Comparison of ENCODE assay signal across 8 cellular contexts in the genomic region with DNA sequence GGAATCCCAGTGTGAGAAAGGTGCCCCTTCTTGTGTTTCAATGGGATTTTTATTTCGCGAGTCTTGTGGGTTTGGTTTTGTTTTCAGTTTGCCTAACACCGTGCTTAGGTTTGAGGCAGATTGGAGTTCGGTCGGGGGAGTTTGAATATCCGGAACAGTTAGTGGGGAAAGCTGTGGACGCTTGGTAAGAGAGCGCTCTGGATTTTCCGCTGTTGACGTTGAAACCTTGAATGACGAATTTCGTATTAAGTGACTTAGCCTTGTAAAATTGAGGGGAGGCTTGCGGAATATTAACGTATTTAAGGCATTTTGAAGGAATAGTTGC. TPM values are rescaled to one million over a fixed set of nuclear protein-coding genes. Genes with fewer than 3 reads are reported as not detected.
A peak's percentile ranks its signal among the peaks of the same experiment; 100 is the strongest.
DNase-seq lines count a peak whose midpoint lies in the region; ATAC-seq and TF ChIP-seq lines count a peak whose summit lies in the region.

No MANE protein-coding gene starts in this region.

- peak overlapping the region; percentile 99 for H3K27ac Mint-ChIP-seq in Calu3 (ENCODE audit: unreplicated experiment)
- peak overlapping the region; percentile 87 for H3K27ac Mint-ChIP-seq in activated CD4-positive, alpha-beta memory T cell treated with anti-CD3 and anti-CD28 coated beads, Interleukin-2, amount 10 ng/mL, durations not matched to agents 7 days and 5 days

- TF ChIP-seq CTCF in Calu3 (IDR thresholded peaks at IDR 0.05; ENCODE audit: unreplicated experiment) (no peak), gastroesophageal sphincter (IDR thresholded peaks at IDR 0.05) (no peak), GM13976 (IDR thresholded peaks at IDR 0.05; ENCODE audit: borderline replicate concordance, control extremely low read depth, extremely low read depth, insufficient read depth, missing control alignments) (no peak)

- peak; percentile 21 for ATAC-seq in HG02938 (IDR thresholded peaks at IDR 0.05; ENCODE audit: unreplicated experiment)
- ATAC-seq in gastroesophageal sphincter, result no peak

- H3K4me1 Mint-ChIP-seq in Calu3 (ENCODE audit: low read depth, unreplicated experiment), result peaks cover 20% of the 10 kb centered on the region
- peaks cover 35% of the 10 kb centered on the region for H3K4me1 Mint-ChIP-seq in activated CD4-positive, alpha-beta memory T cell treated with anti-CD3 and anti-CD28 coated beads, Interleukin-2, amount 10 ng/mL, durations not matched to agents 7 days and 5 days

- no peaks in the 10 kb centered on the region for H3K9me3 Mint-ChIP-seq in Calu3 (ENCODE audit: low read depth, unreplicated experiment)
- H3K9me3 Mint-ChIP-seq in activated CD4-positive, alpha-beta memory T cell treated with anti-CD3 and anti-CD28 coated beads, Interleukin-2, amount 10 ng/mL, durations not matched to agents 7 days and 5 days, result no peaks in the 10 kb centered on the region

- H3K27me3 Mint-ChIP-seq in Calu3 (ENCODE audit: unreplicated experiment), result no peaks in the 10 kb centered on the region
- H3K27me3 Mint-ChIP-seq in activated CD4-positive, alpha-beta memory T cell treated with anti-CD3 and anti-CD28 coated beads, Interleukin-2, amount 10 ng/mL, durations not matched to agents 7 days and 5 days, result peaks cover 2% of the 10 kb centered on the region

- POLR2A ChIA-PET in activated CD4-positive, alpha-beta memory T cell treated with anti-CD3 and anti-CD28 coated beads, Interleukin-2, amount 10 ng/mL, durations not matched to agents 7 days and 5 days (lab: Charles Lee), result interaction anchor here (1.0 to 4.0 kb wide), 14 partner anchors 11 to 168 kb away, joined by 3 to 79 read pairs (median 6); a partner anchor contains a TSS

- peaks cover 2 to 51% (median 16%) of the 10 kb centered on the region in 3 donors for H3K4me1 ChIP-seq in gastroesophageal sphincter

- no peak for TF ChIP-seq POLR2A in gastroesophageal sphincter (IDR thresholded peaks at IDR 0.05)

- no peaks in the 10 kb centered on the region for H3K27me3 ChIP-seq in gastroesophageal sphincter

- H3K36me3 ChIP-seq in gastroesophageal sphincter, result peaks cover 0 to 23% of the 10 kb centered on the region in 2 donors

- CTCF ChIA-PET in Calu3 (lab: Charles Lee), result interaction anchor here (0.8 to 1.0 kb wide), 2 partner anchors 18 to 71 kb away, joined by 4 to 5 read pairs; no protein-coding TSS in a partner anchor
- CTCF ChIA-PET in activated CD4-positive, alpha-beta memory T cell treated with anti-CD3 and anti-CD28 coated beads, Interleukin-2, amount 10 ng/mL, durations not matched to agents 7 days and 5 days (lab: Charles Lee), result interaction anchor here (1.0 to 2.2 kb wide), 4 partner anchors 18 to 57 kb away, joined by 3 to 16 read pairs (median 9); a partner anchor contains a TSS

- intact Hi-C loops in Calu3 (cut with micrococcal nuclease; ENCODE audit: unreplicated experiment), result no loop called here

- TF ChIP-seq EP300 in gastroesophageal sphincter (IDR thresholded peaks at IDR 0.05), result no peak

- no TSS peak for BruUV-seq in Calu3 (replicated peaks; lab: Mats Ljungman, UMichigan)

- H3K4me3 Mint-ChIP-seq in Calu3 (ENCODE audit: low read depth, unreplicated experiment), result peak overlapping the region; percentile 85
- H3K4me3 Mint-ChIP-seq in activated CD4-positive, alpha-beta memory T cell treated with anti-CD3 and anti-CD28 coated beads, Interleukin-2, amount 10 ng/mL, durations not matched to agents 7 days and 5 days, result peak overlapping the region; percentile 88

- 0 to 5% methylated on average over 8 to 11 of the region's 14 CpGs for whole genome bisulfite sequencing in gastroesophageal sphincter (ENCODE audit: low coverage in 1 of 2), 2 donors

- H3K36me3 Mint-ChIP-seq in Calu3 (ENCODE audit: insufficient read depth, unreplicated experiment), result peaks cover 35% of the 10 kb centered on the region
- H3K36me3 Mint-ChIP-seq in activated CD4-positive, alpha-beta memory T cell treated with anti-CD3 and anti-CD28 coated beads, Interleukin-2, amount 10 ng/mL, durations not matched to agents 7 days and 5 days (ENCODE audit: low read depth), result peaks cover 36% of the 10 kb centered on the region

- in situ Hi-C loops in GM13976 (cut with MboI; ENCODE audit: low sequenced_read_pairs, unreplicated experiment), result no loop called here

- H3K9me3 ChIP-seq in gastroesophageal sphincter, result no peaks in the 10 kb centered on the region

- H3K27ac ChIP-seq in gastroesophageal sphincter (peak overlapping the region; percentile 91 to 98 (median 92)), skin epidermis (peak overlapping the region; percentile 73 to 99 (median 94))

- DNase-seq in Calu3, result no peak
- DNase-seq in activated CD4-positive, alpha-beta memory T cell treated with anti-CD3 and anti-CD28 coated beads, Interleukin-2, amount 10 ng/mL, durations not matched to agents 7 days and 5 days, result no peak
- no peak for DNase-seq in NK-92 (lab: John Stamatoyannopoulos, UW; ENCODE audit: unreplicated experiment)
- DNase-seq in NCI-H1048 (lab: John Stamatoyannopoulos, UW), result no peak
- DNase-seq in GM13976 (ENCODE audit: low spot score), result no peak

- peak overlapping the region; percentile 75 to 98 for H3K4me3 ChIP-seq in gastroesophageal sphincter
- peak overlapping the region; percentile 64 to 88 (median 75) for H3K4me3 ChIP-seq in skin epidermis

RNA-seq across cellular contexts. Expression of a gene that starts 0.6 kb away (rescaled TPM):
- 973 and 1,004 TPM in 2 replicates for total RNA-seq in Calu3 (2022)
- 1,000 to 10,000 TPM; 1,185 TPM for total RNA-seq in activated CD4-positive, alpha-beta memory T cell treated with anti-CD3 and anti-CD28 coated beads, Interleukin-2, amount 10 ng/mL, durations not matched to agents 7 days and 5 days
- 100 to 1,000 TPM; 697 to 982 (median 790) TPM for total RNA-seq in gastroesophageal sphincter

RNA-seq across cellular contexts. Expression of a gene that starts 28.2 kb away (rescaled TPM):
- 49.9 and 58.0 TPM in 2 replicates for total RNA-seq in Calu3 (2022)
- total RNA-seq in activated CD4-positive, alpha-beta memory T cell treated with anti-CD3 and anti-CD28 coated beads, Interleukin-2, amount 10 ng/mL, durations not matched to agents 7 days and 5 days, result 10 to 100 TPM in 1 of 2 experiments, 1 to 10 TPM in 1; 9.4 to 12.3 TPM
- total RNA-seq in gastroesophageal sphincter, result 10 to 100 TPM in 2 of 4 donors, 1 to 10 TPM in 2; 7.3 to 16.4 (median 10.3) TPM

RNA-seq across cellular contexts. Expression of a gene that starts 33.9 kb away (rescaled TPM):
- 0.87 and 1.0 TPM in 2 replicates for total RNA-seq in Calu3 (2022)
- total RNA-seq in activated CD4-positive, alpha-beta memory T cell treated with anti-CD3 and anti-CD28 coated beads, Interleukin-2, amount 10 ng/mL, durations not matched to agents 7 days and 5 days, result 100 to 1,000 TPM; 131 to 142 TPM
- 10 to 100 TPM in 3 of 4 donors, 1 to 10 TPM in 1; 6.5 to 15.5 (median 11.6) TPM for total RNA-seq in gastroesophageal sphincter

Comparison
In these comparisons a context has a peak if more than half of its experiments do, and no peak if none do; other contexts are left out.
1. RNA of a gene that starts 33.9 kb away (total RNA-seq): 131 to 142 TPM in activated CD4-positive, alpha-beta memory T cell treated with anti-CD3 and anti-CD28 coated beads, Interleukin-2, amount 10 ng/mL, durations not matched to agents 7 days and 5 days; 6.5 to 15.5 TPM in gastroesophageal sphincter and 0.87 to 1.0 TPM in Calu3; every median in the first group is over 4 times any median in the second.